Comparison of ENCODE assay signal across 3 cellular contexts in genomic region chr13:81697826-81698225, GRCh38.
"Had no signal": no experiment of that assay in that cellular context is flagged by ENCODE, and none has a peak within 500 bp of the region (broad histone marks: within the 10 kb centered on the region; RNA-seq: fewer than 3 reads in every experiment).

No MANE protein-coding gene starts in this region.

- DNase-seq: GDM1, GF-D8 had no signal

- H3K4me3 ChIP-seq: GM12878 had no signal

- ATAC-seq: GM12878 had no signal
